18 cellular contexts compared by ENCODE assay signal in the genomic region with DNA sequence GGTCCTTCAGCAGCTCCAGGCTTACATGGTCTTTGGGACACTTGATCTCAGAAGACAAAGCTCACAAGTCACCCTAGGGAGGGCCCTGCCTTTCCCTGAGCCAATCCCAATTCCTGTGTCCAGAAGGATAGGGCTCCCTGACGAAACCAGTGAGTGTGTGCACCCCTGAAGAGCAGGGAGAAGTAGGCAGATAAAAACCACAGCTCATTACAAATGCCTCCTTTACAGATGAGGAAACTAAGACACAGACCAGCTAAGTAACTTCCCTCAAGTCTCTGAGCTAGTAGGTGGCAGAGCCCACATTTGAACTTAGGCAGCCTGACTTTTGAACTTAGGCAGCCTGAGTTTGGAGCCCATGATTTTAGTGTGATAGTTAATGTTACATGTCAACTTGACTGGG.
"Had no signal": no experiment of that assay in that cellular context is flagged by ENCODE, and none has a peak within 500 bp of the region (broad histone marks: within the 10 kb centered on the region; RNA-seq: fewer than 3 reads in every experiment).

No MANE protein-coding gene starts in this region.

- H3K27ac Mint-ChIP-seq: endodermal cell; naive thymus-derived CD4-positive, alpha-beta T cell; nephron progenitor cell; stimulated activated memory B cell treated with anti-CD40 and anti-IgM and Interleukin-4, amounts not matched to agents 10 μg/mL and 1 μg/mL and 100 μg/mL, for 72 hours; stimulated activated naive CD8-positive, alpha-beta T cell treated with anti-CD3 and anti-CD28 coated beads, Interleukin-15, Interleukin-2, amounts not matched to agents 100 ng/mL and 50 ng/mL, for 24 hours had no signal

- H3K36me3 ChIP-seq: colonic mucosa, heart left ventricle, spleen, tibial artery had no signal

- H3K9me3 ChIP-seq: colonic mucosa, heart left ventricle, spleen, tibial artery had no signal

- ATAC-seq: heart left ventricle; left colon; naive thymus-derived CD4-positive, alpha-beta T cell; sciatic nerve; stimulated activated memory B cell treated with anti-CD40 and anti-IgM and Interleukin-4, amounts not matched to agents 10 μg/mL and 1 μg/mL and 100 μg/mL, for 72 hours had no signal

- H3K9me3 Mint-ChIP-seq: endodermal cell; naive thymus-derived CD4-positive, alpha-beta T cell; stimulated activated memory B cell treated with anti-CD40 and anti-IgM and Interleukin-4, amounts not matched to agents 10 μg/mL and 1 μg/mL and 100 μg/mL, for 72 hours; stimulated activated naive CD8-positive, alpha-beta T cell treated with anti-CD3 and anti-CD28 coated beads, Interleukin-15, Interleukin-2, amounts not matched to agents 100 ng/mL and 50 ng/mL, for 24 hours had no signal

- H3K4me1 Mint-ChIP-seq: stimulated activated memory B cell treated with anti-CD40 and anti-IgM and Interleukin-4, amounts not matched to agents 10 μg/mL and 1 μg/mL and 100 μg/mL, for 72 hours had no signal

- H3K27ac ChIP-seq: colonic mucosa, heart left ventricle, spleen, tibial artery had no signal

- DNase-seq: colonic mucosa; effector CD4-positive, alpha-beta T cell; endodermal cell; erythroblast; heart left ventricle; hippocampal formation; left colon; mammary epithelial cell; naive thymus-derived CD4-positive, alpha-beta T cell; nephron progenitor cell; spleen; stimulated activated CD4-positive, alpha-beta T cell treated with anti-CD3 and anti-CD28 coated beads, Interleukin-15, amount 100 ng/mL, for 24 hours; stimulated activated CD4-positive, alpha-beta T cell treated with anti-CD3 and anti-CD28 coated beads, Interleukin-1b, Interleukin-23, amount 100 ng/mL, for 48 hours; stimulated activated CD4-positive, alpha-beta T cell treated with anti-CD3 and anti-CD28 coated beads, Interleukin-4, amount 100 ng/mL, for 24 hours; tibial artery had no signal

- H3K27me3 Mint-ChIP-seq: stimulated activated naive CD8-positive, alpha-beta T cell treated with anti-CD3 and anti-CD28 coated beads, Interleukin-15, Interleukin-2, amounts not matched to agents 100 ng/mL and 50 ng/mL, for 24 hours had no signal

- H3K4me1 ChIP-seq: colonic mucosa had no signal

- H3K4me3 ChIP-seq: colonic mucosa, heart left ventricle, spleen, tibial artery had no signal

- H3K27me3 ChIP-seq: colonic mucosa, heart left ventricle, spleen, tibial artery had no signal

- H3K4me3 Mint-ChIP-seq: endodermal cell; naive thymus-derived CD4-positive, alpha-beta T cell; nephron progenitor cell; stimulated activated memory B cell treated with anti-CD40 and anti-IgM and Interleukin-4, amounts not matched to agents 10 μg/mL and 1 μg/mL and 100 μg/mL, for 72 hours; stimulated activated naive CD8-positive, alpha-beta T cell treated with anti-CD3 and anti-CD28 coated beads, Interleukin-15, Interleukin-2, amounts not matched to agents 100 ng/mL and 50 ng/mL, for 24 hours had no signal

- H3K36me3 Mint-ChIP-seq: stimulated activated memory B cell treated with anti-CD40 and anti-IgM and Interleukin-4, amounts not matched to agents 10 μg/mL and 1 μg/mL and 100 μg/mL, for 72 hours had no signal
